Comparison of ENCODE assay signal across 34 cellular contexts in genomic region chr20:51747182-51747911, GRCh38. TPM values are rescaled to one million over a fixed set of nuclear protein-coding genes. Genes with fewer than 3 reads are reported as not detected.
DNase-seq lines count a peak whose midpoint lies in the region; ATAC-seq and TF ChIP-seq lines count a peak whose summit lies in the region.
"Had no signal": no experiment of that assay in that cellular context is flagged by ENCODE, and none has a peak within 500 bp of the region (broad histone marks: within the 10 kb centered on the region; RNA-seq: fewer than 3 reads in every experiment).

No MANE protein-coding gene starts in this region.

- ATAC-seq in GM19463 (IDR thresholded peaks at IDR 0.05; ENCODE audit: unreplicated experiment): no peak
- ATAC-seq: activated CD8-positive, alpha-beta memory T cell treated with anti-CD3 and anti-CD28 coated beads, Interleukin-2, amount 10 ng/mL, durations not matched to agents 7 days and 5 days; foreskin keratinocyte; naive thymus-derived CD8-positive, alpha-beta T cell; psoas muscle; sciatic nerve; stimulated activated naive CD8-positive, alpha-beta T cell treated with anti-CD3 and anti-CD28 coated beads, Interleukin-15, amount 100 ng/mL, for 72 hours had no signal

- WGBS in mesenchymal stem cell: 87% methylated on average over 7 of the region's 7 CpGs

- H3K4me2 ChIP-seq in PC-9: no peak overlapping the region
- no peak overlapping the region for H3K4me2 ChIP-seq in mesenchymal stem cell (ENCODE audit: low read length, poor library complexity, severe bottlenecking)

- no peak overlapping the region for H4K91ac ChIP-seq in mesenchymal stem cell (ENCODE audit: low read length)

- H2BK5ac ChIP-seq in mesenchymal stem cell (ENCODE audit: low read depth, low read length, poor library complexity, severe bottlenecking): no peak overlapping the region

- no peak for DNase-seq in Calu3
- DNase-seq in PC-9: no peak
- DNase-seq in dorsolateral prefrontal cortex: no peak
- no peak for DNase-seq in progenitor cell of endocrine pancreas (ENCODE audit: low spot score, unreplicated experiment)
- DNase-seq in mesenchymal stem cell: no peak
- DNase-seq in MV-4-11 (lab: John Stamatoyannopoulos, UW): no peak
- DNase-seq: activated CD8-positive, alpha-beta memory T cell treated with anti-CD3 and anti-CD28 coated beads, Interleukin-2, amount 10 ng/mL, durations not matched to agents 7 days and 5 days; activated naive CD4-positive, alpha-beta T cell; activated T-cell treated with anti-CD3 and anti-CD28 coated beads, Interleukin-2, amount 50 U/mL, for 48 hours; central memory CD4-positive, alpha-beta T cell; COR-L47; dermis blood vessel endothelial cell; DMS79 treated with DMSO at 0.1 percent for 48 hours; esophagus squamous epithelium; foreskin keratinocyte; GF-D8; GOT3; KBM-7; naive thymus-derived CD8-positive, alpha-beta T cell; NCI-H1417; NCI-H2029; NCI-H345; nucleus accumbens; psoas muscle; RPMI8226; SJCRH30; stimulated activated CD4-positive, alpha-beta T cell treated with anti-CD3 and anti-CD28 coated beads, Interleukin-12 subunit alpha, Interleukin-12 subunit beta, amount 100 ng/mL, for 4 hours; stimulated activated CD4-positive, alpha-beta T cell treated with anti-CD3 and anti-CD28 coated beads, Interleukin-2, amount 100 ng/mL, for 48 hours; stimulated activated naive CD8-positive, alpha-beta T cell treated with anti-CD3 and anti-CD28 coated beads, Interleukin-15, amount 100 ng/mL, for 72 hours; thyroid gland had no signal

- no peaks in the 10 kb centered on the region for H3K27me3 Mint-ChIP-seq in Calu3 (ENCODE audit: unreplicated experiment)
- H3K27me3 Mint-ChIP-seq in progenitor cell of endocrine pancreas: no peaks in the 10 kb centered on the region

- CTCF ChIA-PET in Calu3 (lab: Charles Lee) (interaction anchor here (0.7 to 1.0 kb wide), 2 partner anchors 14 to 345 kb away, joined by 6 to 7 read pairs; no protein-coding TSS in a partner anchor), PC-9 (lab: Charles Lee) (no interaction called here)

- peaks cover 51% of the 10 kb centered on the region for H3K79me2 ChIP-seq in PC-9 (ENCODE audit: low read depth)

- H3K14ac ChIP-seq in mesenchymal stem cell (ENCODE audit: low read length in 2 of 2): no peak overlapping the region

- no peak overlapping the region for H3K4ac ChIP-seq in mesenchymal stem cell (ENCODE audit: low read depth in 1 of 2, low read length in 2 of 2)

- intact Hi-C loops in Calu3 (cut with micrococcal nuclease; ENCODE audit: unreplicated experiment): no loop called here
- intact Hi-C loops in PC-9 (cut with micrococcal nuclease; ENCODE audit: unreplicated experiment): no loop called here
- intact Hi-C loops in dorsolateral prefrontal cortex (cut with DNase I): no loop called here

- H3K9ac ChIP-seq in mesenchymal stem cell (ENCODE audit: low read length): no peak overlapping the region

- BruUV-seq in Calu3 (replicated peaks; lab: Mats Ljungman, UMichigan): no TSS peak
- no TSS peak for BruUV-seq in PC-9 (replicated peaks; lab: Mats Ljungman, UMichigan)

- H4K8ac ChIP-seq in mesenchymal stem cell (ENCODE audit: low read length): no peak overlapping the region

- H3K4me1 Mint-ChIP-seq in Calu3 (ENCODE audit: low read depth, unreplicated experiment) (peaks cover 69% of the 10 kb centered on the region), progenitor cell of endocrine pancreas (ENCODE audit: low read depth) (peaks cover 26% of the 10 kb centered on the region)
- H3K4me1 Mint-ChIP-seq: naive thymus-derived CD8-positive, alpha-beta T cell; stimulated activated naive CD8-positive, alpha-beta T cell treated with anti-CD3 and anti-CD28 coated beads, Interleukin-15, amount 100 ng/mL, for 72 hours had no signal

- H3K4me3 Mint-ChIP-seq in Calu3 (ENCODE audit: low read depth, unreplicated experiment) (no peak overlapping the region), progenitor cell of endocrine pancreas (ENCODE audit: low read depth) (no peak overlapping the region)
- H3K4me3 Mint-ChIP-seq: activated CD8-positive, alpha-beta memory T cell treated with anti-CD3 and anti-CD28 coated beads, Interleukin-2, amount 10 ng/mL, durations not matched to agents 7 days and 5 days; mesothelial cell of epicardium; naive thymus-derived CD8-positive, alpha-beta T cell; stimulated activated naive CD8-positive, alpha-beta T cell treated with anti-CD3 and anti-CD28 coated beads, Interleukin-15, amount 100 ng/mL, for 72 hours had no signal

- H3F3A ChIP-seq in PC-9 (ENCODE audit: insufficient read depth, low read depth): peaks cover 67% of the 10 kb centered on the region

- POLR2A ChIA-PET in PC-9 (lab: Charles Lee; ENCODE audit: unreplicated experiment): no interaction called here

- TF ChIP-seq CTCF in Calu3 (IDR thresholded peaks at IDR 0.05; ENCODE audit: unreplicated experiment) (no peak), PC-9 (conservative IDR thresholded peaks at IDR 0.05) (no peak), dorsolateral prefrontal cortex (IDR thresholded peaks at IDR 0.05 in 54 of 56, conservative IDR thresholded peaks at IDR 0.05 in 2 of 56; ENCODE audit: low read depth in 1 of 56, partially characterized antibody in 56 of 56) (no peak), progenitor cell of endocrine pancreas (IDR thresholded peaks at IDR 0.05; ENCODE audit: unreplicated experiment) (no peak)

- H3K27me3 ChIP-seq in PC-9 (ENCODE audit: insufficient read depth, low read depth) (no peaks in the 10 kb centered on the region), dorsolateral prefrontal cortex (no peaks in the 10 kb centered on the region), mesenchymal stem cell (ENCODE audit: control insufficient read depth in 1 of 2, insufficient read depth in 1 of 2, low read length in 2 of 2) (no peaks in the 10 kb centered on the region)
- H3K27me3 ChIP-seq: esophagus squamous epithelium, foreskin keratinocyte, thyroid gland had no signal

- H3K36me3 ChIP-seq in PC-9 (ENCODE audit: low read depth) (no peaks in the 10 kb centered on the region), mesenchymal stem cell (ENCODE audit: control insufficient read depth in 1 of 2, insufficient read depth in 2 of 2, low read depth in 1 of 2, low read length in 2 of 2) (no peaks in the 10 kb centered on the region)
- H3K36me3 ChIP-seq: esophagus squamous epithelium, SJCRH30, thyroid gland had no signal

- H3K4me1 ChIP-seq in PC-9 (replicated peaks; ENCODE audit: insufficient read depth): peaks cover 70% of the 10 kb centered on the region
- H3K4me1 ChIP-seq in mesenchymal stem cell (ENCODE audit: control insufficient read depth, insufficient read depth, low read depth, low read length): peaks cover 24% of the 10 kb centered on the region
- H3K4me1 ChIP-seq: SJCRH30 had no signal

- H3K4me3 ChIP-seq in PC-9 (no peak overlapping the region), dorsolateral prefrontal cortex (no peak overlapping the region), mesenchymal stem cell (ENCODE audit: insufficient read depth in 1 of 2, low read depth in 1 of 2, low read length in 2 of 2) (no peak overlapping the region)
- H3K4me3 ChIP-seq: esophagus squamous epithelium, psoas muscle, SJCRH30, thyroid gland had no signal

- peak overlapping the region; percentile 42 for H3K27ac Mint-ChIP-seq in Calu3 (ENCODE audit: unreplicated experiment)
- H3K27ac Mint-ChIP-seq in progenitor cell of endocrine pancreas: peak overlapping the region; percentile 71
- H3K27ac Mint-ChIP-seq: activated CD8-positive, alpha-beta memory T cell treated with anti-CD3 and anti-CD28 coated beads, Interleukin-2, amount 10 ng/mL, durations not matched to agents 7 days and 5 days; mesothelial cell of epicardium; naive thymus-derived CD8-positive, alpha-beta T cell had no signal

- H3K23ac ChIP-seq in mesenchymal stem cell (ENCODE audit: low read length in 2 of 2): no peak overlapping the region

- H3K18ac ChIP-seq in mesenchymal stem cell (ENCODE audit: low read depth in 1 of 2, low read length in 2 of 2): no peak overlapping the region

- H3K9me3 Mint-ChIP-seq in Calu3 (ENCODE audit: low read depth, unreplicated experiment) (peaks cover 7% of the 10 kb centered on the region), progenitor cell of endocrine pancreas (ENCODE audit: low read depth) (no peaks in the 10 kb centered on the region)
- H3K9me3 Mint-ChIP-seq: naive thymus-derived CD8-positive, alpha-beta T cell had no signal

- no peaks in the 10 kb centered on the region for H3K9me3 ChIP-seq in PC-9 (ENCODE audit: insufficient read depth, low read depth)
- no peaks in the 10 kb centered on the region for H3K9me3 ChIP-seq in mesenchymal stem cell (ENCODE audit: control insufficient read depth, low read length)
- H3K9me3 ChIP-seq: esophagus squamous epithelium, psoas muscle, SJCRH30, thyroid gland had no signal

- peaks cover 44% of the 10 kb centered on the region for H3K36me3 Mint-ChIP-seq in Calu3 (ENCODE audit: insufficient read depth, unreplicated experiment)
- no peaks in the 10 kb centered on the region for H3K36me3 Mint-ChIP-seq in progenitor cell of endocrine pancreas (ENCODE audit: insufficient read depth)
- H3K36me3 Mint-ChIP-seq: activated CD8-positive, alpha-beta memory T cell treated with anti-CD3 and anti-CD28 coated beads, Interleukin-2, amount 10 ng/mL, durations not matched to agents 7 days and 5 days; naive thymus-derived CD8-positive, alpha-beta T cell had no signal

- peaks cover 17% of the 10 kb centered on the region for H3K79me1 ChIP-seq in mesenchymal stem cell (replicated peaks; ENCODE audit: low read length, poor library complexity, severe bottlenecking)

- H2BK15ac ChIP-seq in mesenchymal stem cell (ENCODE audit: low read depth, poor library complexity, severe bottlenecking): no peak overlapping the region

- H4K20me1 ChIP-seq in PC-9 (ENCODE audit: insufficient read depth): no peaks in the 10 kb centered on the region

- H3K27ac ChIP-seq in PC-9 (peak overlapping the region; percentile 97; the same call in 1 of the 2 replicates), dorsolateral prefrontal cortex (peak overlapping the region in 38 of 59 donors; percentile 2 to 96 (median 30)), mesenchymal stem cell (ENCODE audit: low read length, poor library complexity, severe bottlenecking) (no peak overlapping the region)
- H3K27ac ChIP-seq: esophagus squamous epithelium, foreskin keratinocyte, psoas muscle, SJCRH30, thyroid gland had no signal

- peak overlapping the region in 1 of 2 experiments; percentile 15 for H2BK12ac ChIP-seq in mesenchymal stem cell (ENCODE audit: low read length in 2 of 2)

- H2AFZ ChIP-seq in PC-9: no peak overlapping the region
- H2AFZ ChIP-seq in mesenchymal stem cell (ENCODE audit: low read depth, low read length): no peak overlapping the region

- no peak overlapping the region for H2BK120ac ChIP-seq in mesenchymal stem cell (ENCODE audit: low read depth, low read length)

- H2AK5ac ChIP-seq in mesenchymal stem cell (ENCODE audit: low read length, severe bottlenecking): no peak overlapping the region

- H3K9me2 ChIP-seq in PC-9 (ENCODE audit: insufficient read depth): no peaks in the 10 kb centered on the region

RNA-seq across cellular contexts. Expression of gene ATP9A, which starts 20.8 kb away (rescaled TPM):
- total RNA-seq in Calu3 (2022) (90.3 and 98.5 TPM in 2 replicates), PC-9 (2021) (18.6 and 22.4 TPM in 2 replicates), dorsolateral prefrontal cortex (100 to 1,000 TPM; 142 to 325 (median 243) TPM), progenitor cell of endocrine pancreas (81.2 and 88.1 TPM in 2 replicates)
- 17.9 TPM for polyA plus RNA-seq in mesenchymal stem cell (2013, experiment 1 of 2)
- 17.4 TPM for polyA plus RNA-seq in mesenchymal stem cell (2013, experiment 2 of 2)
- polyA plus RNA-seq: naive thymus-derived CD8-positive, alpha-beta T cell had no signal

RNA-seq across cellular contexts. Expression of gene SALL4, which starts 55.0 kb away (rescaled TPM):
- total RNA-seq in Calu3 (2022) (7.6 and 9.5 TPM in 2 replicates), PC-9 (2021) (1.6 and 3.8 TPM in 2 replicates), dorsolateral prefrontal cortex (1 to 10 TPM in 11 of 120 experiments, under 1 TPM in 86, not detected in 23; 0.07 to 1.8 (median 0.35) TPM), progenitor cell of endocrine pancreas (156 and 178 TPM in 2 replicates)
- polyA plus RNA-seq in mesenchymal stem cell (2013, experiment 1 of 2): 3.1 TPM
- 3.9 TPM for polyA plus RNA-seq in mesenchymal stem cell (2013, experiment 2 of 2)
- total RNA-seq: HT1080; naive thymus-derived CD8-positive, alpha-beta T cell; psoas muscle; SJCRH30 had no signal
- polyA plus RNA-seq: psoas muscle had no signal

Comparison
In these comparisons a context has a peak if more than half of its experiments do, and no peak if none do; other contexts are left out.
1. RNA of gene SALL4, which starts 55.0 kb away (total RNA-seq): 156 to 178 TPM in progenitor cell of endocrine pancreas; 7.6 to 9.5 TPM in Calu3, 1.6 to 3.8 TPM in PC-9 and 0.07 to 1.8 TPM in dorsolateral prefrontal cortex; every median in the first group is over 10 times any median in the second.